Comparison of ENCODE assay signal across 8 cellular contexts in genomic region chr12:122203301-122203967, GRCh38. TPM values are rescaled to one million over a fixed set of nuclear protein-coding genes. Genes with fewer than 3 reads are reported as not detected.
A peak's percentile ranks its signal among the peaks of the same experiment; 100 is the strongest.
DNase-seq lines count a peak whose midpoint lies in the region; ATAC-seq, FAIRE-seq and TF ChIP-seq lines count a peak whose summit lies in the region.

Gene B3GNT4 (plus strand): TSS chr12:122203709. CDS start chr12:122204619, 910 bp downstream.

- peak within 1 kb of the TSS; percentile 64 for H3K27ac ChIP-seq in RWPE1

- CTCF ChIA-PET in BJ (lab: Yijun Ruan, JAX) (interaction anchor here (0.5 kb wide), 1 partner anchor 881 kb away, joined by 3 read pairs; no protein-coding TSS in a partner anchor), RWPE1 (lab: Yijun Ruan, JAX) (interaction anchor here (1.0 kb wide), 1 partner anchor 13 kb away, joined by 5 read pairs; no protein-coding TSS in a partner anchor)

- H3K27me3 ChIP-seq in BJ (ENCODE audit: control insufficient read depth, insufficient read depth, low read length): peaks cover 10% of the 10 kb centered on the region

- no peak for TF ChIP-seq CTCF in BJ (IDR thresholded peaks at IDR 0.05; ENCODE audit: insufficient read depth, low read depth, low read length)
- no peak for TF ChIP-seq CTCF in RWPE1 (conservative IDR thresholded peaks at IDR 0.05; ENCODE audit: low read depth)

- peak within 1 kb of the TSS; percentile 52 for H3K4me3 ChIP-seq in BJ (ENCODE audit: low read depth, low read length)

- intact Hi-C loops in head of caudate nucleus (cut with DNase I): no loop called here
- intact Hi-C loops in posterior cingulate gyrus (cut with DNase I): no loop called here

- POLR2A ChIA-PET in BJ (lab: Charles Lee) (no interaction called here), RWPE1 (lab: Yijun Ruan, JAX; ENCODE audit: low non-redundant PET) (no interaction called here)

- ATAC-seq in HG02798 (IDR thresholded peaks at IDR 0.05; ENCODE audit: poor library complexity, unreplicated experiment): peak; percentile 44

- FAIRE-seq in urothelium cell line (lab: Jason Lieb, UNC): peak; percentile 68

- H3K36me3 ChIP-seq in BJ (ENCODE audit: control insufficient read depth, insufficient read depth, low read length): peaks cover 12% of the 10 kb centered on the region

- DNase-seq in BJ (ENCODE audit: low read depth) (no peak), RWPE1 (ENCODE audit: low spot score) (peak; percentile 69), head of caudate nucleus (peak; percentile 55 to 89 (median 78)), posterior cingulate gyrus (peak in 9 of 10 donors; percentile 36 to 96 (median 68)), urothelium cell line (ENCODE audit: low spot score) (peak; percentile 86), amniotic stem cell (lab: John Stamatoyannopoulos, UW) (no peak)
- DNase-seq in activated naive CD4-positive, alpha-beta T cell (lab: John Stamatoyannopoulos, UW): peak in 3 of 4 experiments; percentile 27 to 69 (median 47)

RNA-seq across cellular contexts. Expression of gene B3GNT4, which starts in this region (rescaled TPM):
- polyA plus RNA-seq in BJ (2011; rRNA removed): 0.18 TPM in 1 of 2 replicates, not detected in the other
- 0.26 and 0.52 TPM in 2 replicates for polyA minus RNA-seq in BJ (2011; rRNA and poly(A)+ RNA removed)

Comparison
In these comparisons a context has a peak if more than half of its experiments do, and no peak if none do; other contexts are left out.
1. DNase-seq: peak in RWPE1 (single experiment), activated naive CD4-positive, alpha-beta T cell (3 of 4), head of caudate nucleus (42 of 42), posterior cingulate gyrus (9 of 10) and urothelium cell line (single experiment); none in BJ (single experiment) and amniotic stem cell (single experiment).